Comparison of ENCODE assay signal across 21 cellular contexts in the genomic region with DNA sequence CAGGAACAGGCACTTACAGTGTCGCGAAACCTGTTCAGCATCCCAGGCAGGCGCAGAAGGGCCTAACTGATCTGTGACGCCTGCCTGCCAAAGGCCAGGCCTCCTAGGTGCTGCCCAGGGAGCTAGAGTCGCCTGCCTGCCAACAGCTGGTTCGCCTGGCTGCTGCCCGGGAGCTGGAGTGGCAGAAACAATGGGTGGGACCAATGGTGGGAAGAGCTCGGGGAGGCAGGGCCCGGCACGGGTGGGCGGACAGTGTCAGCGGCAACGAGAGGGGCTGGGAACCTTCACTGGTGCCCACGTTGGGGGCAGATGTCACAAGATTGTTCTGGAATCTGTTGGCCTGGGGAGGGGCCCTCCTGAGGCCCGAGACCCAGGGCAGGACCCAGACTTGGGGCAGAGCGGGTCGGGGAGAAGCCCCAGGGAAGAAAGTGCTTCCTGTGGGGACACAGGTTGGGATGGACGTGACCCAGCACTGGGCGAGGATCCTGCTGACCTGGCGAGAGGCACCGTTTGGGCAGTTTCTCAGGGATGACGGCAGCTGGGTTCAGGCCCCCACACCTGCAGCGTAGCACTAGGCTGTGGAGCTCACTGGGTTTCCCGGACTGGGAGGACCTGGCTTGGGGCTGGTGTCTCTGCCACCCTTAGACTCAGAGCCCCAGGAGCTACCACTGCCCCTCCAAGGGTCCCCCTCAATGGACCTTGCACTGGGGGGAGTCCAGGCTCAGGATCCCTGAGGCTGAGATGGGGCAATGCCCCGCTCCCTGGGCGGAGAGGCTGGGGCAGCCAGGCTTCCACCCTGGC.
DNase-seq lines count a peak whose midpoint lies in the region; ATAC-seq, FAIRE-seq and TF ChIP-seq lines count a peak whose summit lies in the region.
"Had no signal": no experiment of that assay in that cellular context is flagged by ENCODE, and none has a peak within 500 bp of the region (broad histone marks: within the 10 kb centered on the region; RNA-seq: fewer than 3 reads in every experiment).

No MANE protein-coding gene starts in this region.

- no peak for TF ChIP-seq RAD21 in K562 (CRISPR knock-in tag; conservative IDR thresholded peaks at IDR 0.05 in 1 of 2, IDR thresholded peaks at IDR 0.05 in 1 of 2)

- no peak for TF ChIP-seq EP300 in K562 (IDR thresholded peaks at IDR 0.05; ENCODE audit: low read length)

- H3K4me3 ChIP-seq in left ventricle myocardium inferior (no peak overlapping the region), K562 (no peak overlapping the region), mucosa of descending colon (no peak overlapping the region), thyroid gland (replicated peaks in 1 of 3) (no peak overlapping the region)
- H3K4me3 ChIP-seq: cardiac muscle cell, esophagus squamous epithelium, MG63 had no signal

- no TSS peak for BruUV-seq in K562 (replicated peaks; lab: Mats Ljungman, UMichigan)

- H3K79me2 ChIP-seq in K562 (ENCODE audit: control insufficient read depth, insufficient read depth, low read length), result peaks cover 62% of the 10 kb centered on the region

- in situ Hi-C loops in K562 (cut with MboI), result no loop called here

- POLR2A ChIA-PET in K562 (lab: Yijun Ruan, JAX), result no interaction called here
- POLR2A ChIA-PET in RWPE1 (lab: Yijun Ruan, JAX; ENCODE audit: low non-redundant PET), result no interaction called here

- ATAC-seq in Right ventricle myocardium inferior, result peak; percentile 30
- no peak for ATAC-seq in K562
- ATAC-seq in mucosa of descending colon, result no peak
- no peak for ATAC-seq in HG02981 (IDR thresholded peaks at IDR 0.05; ENCODE audit: unreplicated experiment)
- ATAC-seq: PC-3 had no signal

- no peaks in the 10 kb centered on the region for H4K20me1 ChIP-seq in K562 (replicated peaks; ENCODE audit: control insufficient read depth, insufficient read depth, low read length)

- H3K9me3 ChIP-seq in left ventricle myocardium inferior (replicated peaks) (no peaks in the 10 kb centered on the region), K562 (replicated peaks; ENCODE audit: control insufficient read depth, insufficient read depth, low read depth, low read length) (peaks cover 3% of the 10 kb centered on the region), mucosa of descending colon (no peaks in the 10 kb centered on the region), thyroid gland (no peaks in the 10 kb centered on the region)
- H3K9me3 ChIP-seq: Caco-2, esophagus squamous epithelium, MG63, neutrophil, SK-N-SH had no signal

- intact Hi-C loops in Right ventricle myocardium inferior (cut with DNase I), result no loop called here
- intact Hi-C loops in left ventricle myocardium inferior (cut with micrococcal nuclease), result no loop called here
- intact Hi-C loops in K562 (cut with micrococcal nuclease), result loop anchor here (2.0 to 10.0 kb wide), 2 partner anchors 73 to 253 kb away; no protein-coding TSS in a partner anchor
- intact Hi-C loops in mucosa of descending colon (cut with DNase I, micrococcal nuclease), result no loop called here
- intact Hi-C loops in thyroid gland (cut with DNase I), result no loop called here

- H3K27ac ChIP-seq in left ventricle myocardium inferior (replicated peaks) (no peak overlapping the region), K562 (ENCODE audit: extremely low read depth, low read depth, low read length) (no peak overlapping the region), thyroid gland (no peak overlapping the region), RWPE1 (no peak overlapping the region)
- H3K27ac ChIP-seq: cardiac muscle cell, esophagus squamous epithelium, neutrophil had no signal

- TF ChIP-seq CTCF in left ventricle myocardium inferior (IDR thresholded peaks at IDR 0.05; ENCODE audit: borderline replicate concordance), result no peak
- TF ChIP-seq CTCF in K562 (IDR thresholded peaks at IDR 0.05 in 2 of 3, conservative IDR thresholded peaks at IDR 0.05 in 1 of 3; ENCODE audit: insufficient read depth in 2 of 3, low read depth in 1 of 3, low read length in 3 of 3), result no peak
- TF ChIP-seq CTCF in mucosa of descending colon (IDR thresholded peaks at IDR 0.05), result no peak
- TF ChIP-seq CTCF in thyroid gland (IDR thresholded peaks at IDR 0.05), result no peak
- no peak for TF ChIP-seq CTCF in RWPE1 (conservative IDR thresholded peaks at IDR 0.05; ENCODE audit: low read depth)

- no peak for FAIRE-seq in K562 (lab: Jason Lieb, UNC)
- FAIRE-seq: GM19239 had no signal

- no peak overlapping the region for H2AFZ ChIP-seq in K562 (ENCODE audit: low read depth, low read length)

- no peaks in the 10 kb centered on the region for H3K27me3 ChIP-seq in left ventricle myocardium inferior (ENCODE audit: low read depth)
- H3K27me3 ChIP-seq in K562 (ENCODE audit: control insufficient read depth in 2 of 2, insufficient read depth in 2 of 2, low read length in 2 of 2), result no peaks in the 10 kb centered on the region
- H3K27me3 ChIP-seq in thyroid gland, result no peaks in the 10 kb centered on the region
- H3K27me3 ChIP-seq: cardiac muscle cell, esophagus squamous epithelium, MG63 had no signal

- H3K36me3 ChIP-seq in left ventricle myocardium inferior, result no peaks in the 10 kb centered on the region
- H3K36me3 ChIP-seq in K562 (ENCODE audit: control insufficient read depth, insufficient read depth, low read length), result peaks cover 52% of the 10 kb centered on the region
- no peaks in the 10 kb centered on the region for H3K36me3 ChIP-seq in mucosa of descending colon (ENCODE audit: low read depth)
- H3K36me3 ChIP-seq in thyroid gland, result no peaks in the 10 kb centered on the region
- H3K36me3 ChIP-seq: cardiac muscle cell, esophagus squamous epithelium, MG63, neutrophil had no signal

- peak overlapping the region in 1 of 2 experiments; percentile 82; a peak in 2 of 4 replicates for H3K9ac ChIP-seq in K562 (ENCODE audit: insufficient read depth in 1 of 2, low read depth in 2 of 2, low read length in 2 of 2)
- H3K9ac ChIP-seq: SK-N-SH had no signal

- DNase-seq in Right ventricle myocardium inferior (ENCODE audit: missing footprints) (peak; percentile 60), left ventricle myocardium inferior (no peak), K562 (ENCODE audit: extremely low read depth in 1 of 4, low spot score in 3 of 4) (no peak), mucosa of descending colon (peak in 2 of 3 donors; percentile 15 to 36), thyroid gland (peak; percentile 31 to 68), GM19240 (ENCODE audit: insufficient read length, low spot score) (no peak), RWPE1 (ENCODE audit: low spot score) (no peak)
- DNase-seq: activated CD4-positive, alpha-beta T cell treated with anti-CD3 and anti-CD28 coated beads, Interleukin-2, amount 10 ng/mL, durations not matched to agents 7 days and 5 days; Caco-2; esophagus squamous epithelium; immature natural killer cell; MG63; NCI-H1694 treated with DMSO at 0.1 percent for 48 hours; NCI-H526; PC-3; SK-N-SH; stimulated activated CD4-positive, alpha-beta T cell treated with anti-CD3 and anti-CD28 coated beads, Interleukin-4, amount 100 ng/mL, for 1 hour had no signal

- CTCF ChIA-PET in K562 (lab: Yijun Ruan, JAX; ENCODE audit: low intra/inter-chr PET ratio) (no interaction called here), RWPE1 (lab: Yijun Ruan, JAX) (no interaction called here)

- H3K4me1 ChIP-seq in left ventricle myocardium inferior, result no peaks in the 10 kb centered on the region
- H3K4me1 ChIP-seq in K562 (replicated peaks in 1 of 2; ENCODE audit: control insufficient read depth in 2 of 2, insufficient read depth in 2 of 2, low read length in 2 of 2), result peaks cover 30 to 92% of the 10 kb centered on the region in 2 experiments
- no peaks in the 10 kb centered on the region for H3K4me1 ChIP-seq in mucosa of descending colon (ENCODE audit: low read depth)
- H3K4me1 ChIP-seq in thyroid gland, result no peaks in the 10 kb centered on the region
- H3K4me1 ChIP-seq: Caco-2, esophagus squamous epithelium had no signal

- peaks cover 6% of the 10 kb centered on the region for H3K9me1 ChIP-seq in K562 (ENCODE audit: control insufficient read depth, insufficient read depth, low read length)

- no peak overlapping the region for H3K4me2 ChIP-seq in K562 (ENCODE audit: insufficient read depth, low read length)
- H3K4me2 ChIP-seq: SK-N-SH had no signal

- 95% methylated on average over 22 of the region's 26 CpGs for WGBS in K562 (ENCODE audit: insufficient coverage, low coverage, missing lambda C conversion rate)
- 70 to 77% methylated on average over 26 of the region's 26 CpGs for WGBS in thyroid gland, 2 donors

- no peak for TF ChIP-seq POLR2A in K562 (conservative IDR thresholded peaks at IDR 0.05)
- TF ChIP-seq POLR2A in thyroid gland (IDR thresholded peaks at IDR 0.05), result no peak

TF ChIP-seq in K562, 482 proteins besides CTCF, POLR2A, EP300 and RAD21 (continues in another document):
- TF ChIP-seq SRSF1 (IDR thresholded peaks at IDR 0.05; ENCODE audit: low read depth, low read length) (no peak), ZC3H8 (IDR thresholded peaks at IDR 0.05) (no peak), RBM25 (IDR thresholded peaks at IDR 0.05; ENCODE audit: low read depth, low read length, severe bottlenecking) (no peak), RAD51 (IDR thresholded peaks at IDR 0.05; ENCODE audit: borderline replicate concordance, low read depth) (no peak), HNRNPLL (IDR thresholded peaks at IDR 0.05; ENCODE audit: low read depth, low read length, poor library complexity, severe bottlenecking) (no peak), SRSF9 (IDR thresholded peaks at IDR 0.05; ENCODE audit: borderline replicate concordance, low read depth, low read length) (no peak), ZNF311 (CRISPR knock-in tag; IDR thresholded peaks at IDR 0.05) (no peak)
- TF ChIP-seq, protein P1, sequence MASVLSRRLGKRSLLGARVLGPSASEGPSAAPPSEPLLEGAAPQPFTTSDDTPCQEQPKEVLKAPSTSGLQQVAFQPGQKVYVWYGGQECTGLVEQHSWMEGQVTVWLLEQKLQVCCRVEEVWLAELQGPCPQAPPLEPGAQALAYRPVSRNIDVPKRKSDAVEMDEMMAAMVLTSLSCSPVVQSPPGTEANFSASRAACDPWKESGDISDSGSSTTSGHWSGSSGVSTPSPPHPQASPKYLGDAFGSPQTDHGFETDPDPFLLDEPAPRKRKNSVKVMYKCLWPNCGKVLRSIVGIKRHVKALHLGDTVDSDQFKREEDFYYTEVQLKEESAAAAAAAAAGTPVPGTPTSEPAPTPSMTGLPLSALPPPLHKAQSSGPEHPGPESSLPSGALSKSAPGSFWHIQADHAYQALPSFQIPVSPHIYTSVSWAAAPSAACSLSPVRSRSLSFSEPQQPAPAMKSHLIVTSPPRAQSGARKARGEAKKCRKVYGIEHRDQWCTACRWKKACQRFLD (CRISPR knock-in tag; IDR thresholded peaks at IDR 0.05), result no peak
- TF ChIP-seq, protein P2, sequence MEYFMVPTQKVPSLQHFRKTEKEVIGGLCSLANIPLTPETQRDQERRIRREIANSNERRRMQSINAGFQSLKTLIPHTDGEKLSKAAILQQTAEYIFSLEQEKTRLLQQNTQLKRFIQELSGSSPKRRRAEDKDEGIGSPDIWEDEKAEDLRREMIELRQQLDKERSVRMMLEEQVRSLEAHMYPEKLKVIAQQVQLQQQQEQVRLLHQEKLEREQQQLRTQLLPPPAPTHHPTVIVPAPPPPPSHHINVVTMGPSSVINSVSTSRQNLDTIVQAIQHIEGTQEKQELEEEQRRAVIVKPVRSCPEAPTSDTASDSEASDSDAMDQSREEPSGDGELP (CRISPR knock-in tag; IDR thresholded peaks at IDR 0.05; ENCODE audit: borderline replicate concordance), result peak; percentile 18; the same call in 1 of the 2 replicates

Comparison
In these comparisons a context has a peak if more than half of its experiments do, and no peak if none do; other contexts are left out.
1. DNase-seq: peak in Right ventricle myocardium inferior (single experiment), mucosa of descending colon (2 of 3) and thyroid gland (2 of 2); none in left ventricle myocardium inferior (single experiment), K562 (0 of 4), GM19240 (single experiment) and RWPE1 (single experiment).